8 cellular contexts compared by ENCODE assay signal in the genomic region with DNA sequence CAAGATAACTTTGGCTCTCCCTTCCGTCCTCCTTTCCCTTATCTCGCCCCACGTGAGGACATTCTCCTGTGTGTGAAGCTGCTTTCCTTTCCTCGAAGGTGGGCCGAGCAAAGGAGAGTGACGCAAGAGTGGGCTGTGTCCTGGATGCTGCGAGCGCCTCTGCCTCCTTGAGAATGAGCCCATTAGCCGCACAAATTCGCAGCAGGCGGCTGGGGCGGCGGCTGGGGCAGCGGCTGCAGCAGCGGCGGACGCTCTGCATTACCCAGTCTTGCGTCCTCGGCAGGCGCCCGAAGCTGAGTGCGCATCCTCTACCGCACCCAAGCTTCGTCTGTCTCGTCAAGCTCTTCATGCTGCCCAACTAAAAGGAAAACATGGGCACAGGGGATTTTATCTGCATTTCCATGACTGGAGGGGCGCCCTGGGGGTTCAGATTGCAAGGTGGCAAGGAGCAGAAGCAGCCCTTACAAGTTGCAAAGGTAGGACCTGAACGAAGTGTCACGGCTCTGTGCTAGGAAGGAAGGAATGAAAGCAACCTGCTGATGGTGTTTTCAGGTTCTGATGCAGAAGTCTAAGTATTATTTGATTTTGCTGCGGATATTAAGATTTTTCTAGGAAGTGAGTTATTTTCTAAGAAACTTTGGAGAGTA. TPM values are rescaled to one million over a fixed set of nuclear protein-coding genes. Genes with fewer than 3 reads are reported as not detected.
A peak's percentile ranks its signal among the peaks of the same experiment; 100 is the strongest.
DNase-seq lines count a peak whose midpoint lies in the region; ATAC-seq, FAIRE-seq and TF ChIP-seq lines count a peak whose summit lies in the region.

Gene SYNPO2 (plus strand): TSS at position 189 of the 647 bp plus-strand sequence. CDS start 183 bp downstream, at position 372.

- H3K4me3 ChIP-seq in AG04450 (ENCODE audit: low read depth, low read length) (peak within 1 kb of the TSS; percentile 67), thyroid gland (replicated peaks in 1 of 3) (peak within 1 kb of the TSS; percentile 0 to 25 (median 6))
- peak within 1 kb of the TSS; percentile 46 for H3K4me3 ChIP-seq in naive thymus-derived CD4-positive, alpha-beta T cell (ENCODE audit: low read length)

- intact Hi-C loops in naive thymus-derived CD4-positive, alpha-beta T cell (cut with micrococcal nuclease), result loop anchor here in 1 of 2 donors (5.0 kb wide), 2 partner anchors 36 to 51 kb away; partner anchors contain the start of gene SEC24D
- intact Hi-C loops in thyroid gland (cut with DNase I), result loop anchor here (10.0 kb wide), 1 partner anchor 114 kb away; no protein-coding TSS in a partner anchor

- TF ChIP-seq POLR2A in thyroid gland (IDR thresholded peaks at IDR 0.05), result peak in 1 of 2 donors; percentile 79

- H3K4me1 ChIP-seq in naive thymus-derived CD4-positive, alpha-beta T cell (ENCODE audit: control insufficient read depth in 2 of 2, insufficient read depth in 2 of 2, low read length in 2 of 2), result peaks cover 0 to 5% of the 10 kb centered on the region in 2 donors
- H3K4me1 ChIP-seq in thyroid gland, result no peaks in the 10 kb centered on the region

- H3K9me3 ChIP-seq in AG04450 (ENCODE audit: control insufficient read depth, insufficient read depth, low read length) (no peaks in the 10 kb centered on the region), thyroid gland (no peaks in the 10 kb centered on the region)
- H3K9me3 ChIP-seq in naive thymus-derived CD4-positive, alpha-beta T cell (ENCODE audit: control insufficient read depth in 2 of 3, low read length in 3 of 3), result no peaks in the 10 kb centered on the region

- FAIRE-seq in GM19239 (lab: Jason Lieb, UNC), result no peak

- no peaks in the 10 kb centered on the region for H3K9me3 Mint-ChIP-seq in activated T-helper 17 cell treated with anti-CD3 and anti-CD28 coated beads, Interleukin-2, amount 50 U/mL, for 72 hours
- H3K9me3 Mint-ChIP-seq in naive thymus-derived CD4-positive, alpha-beta T cell, result peaks cover 0 to 2% (median 0%) of the 10 kb centered on the region in 11 donors

- H3K4me1 Mint-ChIP-seq in activated T-helper 17 cell treated with anti-CD3 and anti-CD28 coated beads, Interleukin-2, amount 50 U/mL, for 72 hours, result peaks cover 8% of the 10 kb centered on the region
- H3K4me1 Mint-ChIP-seq in naive thymus-derived CD4-positive, alpha-beta T cell, result peaks cover 10 to 21% (median 18%) of the 10 kb centered on the region in 7 donors

- peak; percentile 54 for DNase-seq in AG04450 (ENCODE audit: low read depth, low spot score)
- peak; percentile 9 for DNase-seq in GM19239 (ENCODE audit: insufficient read length, low spot score)
- peak; percentile 83 for DNase-seq in NCI-H82 (lab: John Stamatoyannopoulos, UW)
- peak; percentile 78 for DNase-seq in fibroblast of the conjunctiva (ENCODE audit: low read depth)
- peak in 6 of 9 donors; percentile 9 to 33 (median 14) for DNase-seq in naive thymus-derived CD4-positive, alpha-beta T cell
- DNase-seq in thyroid gland, result peak; percentile 71 to 82

- peak within 1 kb of the TSS; percentile 39 for H3K27ac Mint-ChIP-seq in activated T-helper 17 cell treated with anti-CD3 and anti-CD28 coated beads, Interleukin-2, amount 50 U/mL, for 72 hours
- H3K27ac Mint-ChIP-seq in naive thymus-derived CD4-positive, alpha-beta T cell, result peak within 1 kb of the TSS in 1 of 9 donors; percentile 8

- H3K27me3 Mint-ChIP-seq in activated T-helper 17 cell treated with anti-CD3 and anti-CD28 coated beads, Interleukin-2, amount 50 U/mL, for 72 hours, result peaks cover 14% of the 10 kb centered on the region
- peaks cover 26 to 51% (median 40%) of the 10 kb centered on the region in 5 donors for H3K27me3 Mint-ChIP-seq in naive thymus-derived CD4-positive, alpha-beta T cell

- no peak within 1 kb of the TSS for H3K27ac ChIP-seq in AG04450 (ENCODE audit: low read depth, low read length)
- no peak within 1 kb of the TSS for H3K27ac ChIP-seq in naive thymus-derived CD4-positive, alpha-beta T cell (ENCODE audit: low read depth, low read length)
- peak within 1 kb of the TSS in 2 of 3 donors; percentile 26 to 30 for H3K27ac ChIP-seq in thyroid gland

- H3K27me3 ChIP-seq in AG04450 (ENCODE audit: control insufficient read depth, insufficient read depth, low read length) (no peaks in the 10 kb centered on the region), thyroid gland (no peaks in the 10 kb centered on the region)
- H3K27me3 ChIP-seq in naive thymus-derived CD4-positive, alpha-beta T cell (ENCODE audit: control insufficient read depth in 2 of 2, insufficient read depth in 2 of 2, low read length in 2 of 2), result peaks cover 3 to 6% of the 10 kb centered on the region in 2 donors

- no peaks in the 10 kb centered on the region for H3K36me3 Mint-ChIP-seq in activated T-helper 17 cell treated with anti-CD3 and anti-CD28 coated beads, Interleukin-2, amount 50 U/mL, for 72 hours (ENCODE audit: low read depth)
- H3K36me3 Mint-ChIP-seq in naive thymus-derived CD4-positive, alpha-beta T cell, result peaks cover 0 to 3% (median 0%) of the 10 kb centered on the region in 5 donors

- H3K4me3 Mint-ChIP-seq in activated T-helper 17 cell treated with anti-CD3 and anti-CD28 coated beads, Interleukin-2, amount 50 U/mL, for 72 hours, result peak within 1 kb of the TSS; percentile 80
- H3K4me3 Mint-ChIP-seq in naive thymus-derived CD4-positive, alpha-beta T cell, result peak within 1 kb of the TSS; percentile 61 to 85 (median 78)

- no peaks in the 10 kb centered on the region for H3K36me3 ChIP-seq in naive thymus-derived CD4-positive, alpha-beta T cell (ENCODE audit: control insufficient read depth in 2 of 3, insufficient read depth in 3 of 3, low read length in 3 of 3)
- no peaks in the 10 kb centered on the region for H3K36me3 ChIP-seq in thyroid gland

- WGBS in thyroid gland, 2 donors, result 4 to 5% methylated on average over 15 to 24 of the region's 29 CpGs

- CTCF ChIA-PET in AG04450 (lab: Charles Lee), result interaction anchor here (1.0 to 4.9 kb wide), 7 partner anchors 15 to 119 kb away, joined by 3 to 67 read pairs (median 3); no protein-coding TSS in a partner anchor
- CTCF ChIA-PET in naive thymus-derived CD4-positive, alpha-beta T cell (lab: Charles Lee), result interaction anchor here (0.6 to 3.7 kb wide), 3 partner anchors 10 to 117 kb away, joined by 3 to 19 read pairs (median 3); no protein-coding TSS in a partner anchor

- peak; percentile 70 for ATAC-seq in HG03175 (IDR thresholded peaks at IDR 0.05; ENCODE audit: unreplicated experiment)
- ATAC-seq in activated T-helper 17 cell treated with anti-CD3 and anti-CD28 coated beads, Interleukin-2, amount 50 U/mL, for 72 hours (replicated peaks), result peak; percentile 71
- ATAC-seq in naive thymus-derived CD4-positive, alpha-beta T cell, result peak; percentile 66

- TF ChIP-seq CTCF in AG04450 (IDR thresholded peaks at IDR 0.05; ENCODE audit: low read depth, low read length), result no peak
- TF ChIP-seq CTCF in thyroid gland (IDR thresholded peaks at IDR 0.05), result no peak

- POLR2A ChIA-PET in AG04450 (lab: Yijun Ruan, JAX), result interaction anchor here (0.5 to 1.6 kb wide), 4 partner anchors 18 to 79 kb away, joined by 4 to 12 read pairs (median 6); partner anchors contain the start of gene SEC24D
- POLR2A ChIA-PET in naive thymus-derived CD4-positive, alpha-beta T cell (lab: Charles Lee), result no interaction called here

RNA-seq across cellular contexts. Expression of gene SYNPO2, which starts in this region (rescaled TPM):
- polyA plus RNA-seq in AG04450 (2011; rRNA removed), result 4.8 and 5.1 TPM in 2 replicates
- polyA minus RNA-seq in AG04450 (2011; rRNA and poly(A)+ RNA removed), result 13.6 and 15.2 TPM in 2 replicates
- total RNA-seq in activated T-helper 17 cell treated with anti-CD3 and anti-CD28 coated beads, Interleukin-2, amount 50 U/mL, for 72 hours, result under 1 TPM; 0.32 to 0.37 TPM
- total RNA-seq in naive thymus-derived CD4-positive, alpha-beta T cell, result 1 to 10 TPM in 2 of 5 experiments, under 1 TPM in 3; 0.61 to 1.1 (median 0.93) TPM
- polyA plus RNA-seq in naive thymus-derived CD4-positive, alpha-beta T cell, result under 1 TPM; 0.08 to 0.21 TPM
- 10 to 100 TPM; 11.4 to 37.8 (median 23.8) TPM for total RNA-seq in thyroid gland

Comparison
In these comparisons a context has a peak if more than half of its experiments do, and no peak if none do; other contexts are left out.
1. RNA of gene SYNPO2 (total RNA-seq): 11.4 to 37.8 TPM in thyroid gland; 0.61 to 1.1 TPM in naive thymus-derived CD4-positive, alpha-beta T cell and 0.32 to 0.37 TPM in activated T-helper 17 cell treated with anti-CD3 and anti-CD28 coated beads, Interleukin-2, amount 50 U/mL, for 72 hours; every median in the first group is over 4 times any median in the second.
2. Peak in ATAC-seq in activated T-helper 17 cell treated with anti-CD3 and anti-CD28 coated beads, Interleukin-2, amount 50 U/mL, for 72 hours; RNA of the gene not detected or under 1 TPM.
3. DNase-seq: peak in every context shown above with its lines; median percentile 83 in NCI-H82; 78 in fibroblast of the conjunctiva; 76 in thyroid gland; 54 in AG04450; 14 in naive thymus-derived CD4-positive, alpha-beta T cell; 9 in GM19239.
4. H3K27ac ChIP-seq: peak in thyroid gland (2 of 3); none in AG04450 (single experiment) and naive thymus-derived CD4-positive, alpha-beta T cell (single experiment).
5. H3K4me3 ChIP-seq: peak in every context shown above with its lines; median percentile 67 in AG04450; 46 in naive thymus-derived CD4-positive, alpha-beta T cell; 6 in thyroid gland.
6. Peak in every context shown above with its lines, with median percentiles within 50 percentile points of each other: ATAC-seq.